Comparison of ENCODE assay signal across 14 cellular contexts in genomic region chr18:2884706-2885285, GRCh38.
"Had no signal": no experiment of that assay in that cellular context is flagged by ENCODE, and none has a peak within 500 bp of the region (broad histone marks: within the 10 kb centered on the region; RNA-seq: fewer than 3 reads in every experiment).

No MANE protein-coding gene starts in this region.

- FAIRE-seq: bronchial epithelial cell, frontal cortex had no signal

- H3K4me3 ChIP-seq: ascending aorta, dorsolateral prefrontal cortex, lower lobe of right lung, tibial artery had no signal

- H3K9me3 ChIP-seq: ascending aorta, lower lobe of right lung, tibial artery had no signal

- H3K27ac ChIP-seq: ascending aorta, dorsolateral prefrontal cortex, lower lobe of right lung, tibial artery had no signal

- H3K36me3 ChIP-seq: lower lobe of right lung, tibial artery had no signal

- DNase-seq: activated CD4-positive, alpha-beta T cell treated with anti-CD3 and anti-CD28 coated beads for 36 hours; dorsolateral prefrontal cortex; endodermal cell; left cardiac atrium; lower lobe of right lung; midbrain; stimulated activated CD4-positive, alpha-beta T cell treated with anti-CD3 and anti-CD28 coated beads, Interleukin-2, amount 100 ng/mL, for 48 hours; stimulated activated naive CD4-positive, alpha-beta T cell; T-helper 2 cell; tibial artery had no signal

- H3K27me3 Mint-ChIP-seq: activated CD4-positive, alpha-beta T cell treated with anti-CD3 and anti-CD28 coated beads for 36 hours had no signal

- H3K27ac Mint-ChIP-seq: activated CD4-positive, alpha-beta T cell treated with anti-CD3 and anti-CD28 coated beads for 36 hours; activated T-helper 1 cell treated with anti-CD3 and anti-CD28 coated beads, Interleukin-12 subunit alpha, Interleukin-12 subunit beta, Interleukin-2, Interleukin-4 antibody, amounts not matched to agents 30 ng/mL and 10 ng/mL and 1 ng/mL, durations not matched to agents 14 hours and 24 hours and 36 hours; endodermal cell had no signal

- ATAC-seq: activated CD4-positive, alpha-beta T cell treated with anti-CD3 and anti-CD28 coated beads for 36 hours; left cardiac atrium; lower lobe of right lung had no signal

- H3K4me3 Mint-ChIP-seq: activated CD4-positive, alpha-beta T cell treated with anti-CD3 and anti-CD28 coated beads for 36 hours; activated T-helper 1 cell treated with anti-CD3 and anti-CD28 coated beads, Interleukin-12 subunit alpha, Interleukin-12 subunit beta, Interleukin-2, Interleukin-4 antibody, amounts not matched to agents 30 ng/mL and 10 ng/mL and 1 ng/mL, durations not matched to agents 14 hours and 24 hours and 36 hours; endodermal cell had no signal

- H3K27me3 ChIP-seq: ascending aorta, tibial artery had no signal
